Comparison of ENCODE assay signal across 35 cellular contexts in the genomic region with DNA sequence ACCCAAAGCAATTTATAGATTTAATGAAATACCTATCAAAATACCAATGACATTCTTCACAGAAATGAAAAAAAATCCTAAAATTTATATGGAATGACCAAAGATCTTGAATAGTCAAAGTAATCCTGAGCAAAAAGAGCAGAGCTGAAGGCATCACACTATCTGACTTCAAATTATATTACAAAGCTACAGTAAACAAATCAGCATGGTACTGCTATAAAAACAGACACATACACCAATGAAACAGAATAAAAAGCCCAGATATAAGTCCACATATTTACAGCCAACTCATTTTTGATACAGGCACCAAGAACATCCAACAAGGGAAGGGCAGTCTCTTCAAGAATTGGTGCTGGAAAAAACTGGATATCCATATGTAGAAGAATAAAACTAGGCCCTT.
"Had no signal": no experiment of that assay in that cellular context is flagged by ENCODE, and none has a peak within 500 bp of the region (broad histone marks: within the 10 kb centered on the region; RNA-seq: fewer than 3 reads in every experiment).

No MANE protein-coding gene starts in this region.

- H3K9me3 ChIP-seq: MG63 had no signal

- H3K27me3 ChIP-seq: MG63 had no signal

- H3K36me3 ChIP-seq: MG63 had no signal

- DNase-seq: Karpas-422, Kasumi-1, MG63, MM.1S, MV-4-11, NCI-H1048, NCI-H1092, NCI-H1092 treated with DMSO at 0.1 percent for 48 hours, NCI-H1105, NCI-H1105 treated with DMSO at 0.1 percent for 48 hours, NCI-H1417, NCI-H1417 treated with DMSO at 0.1 percent for 48 hours, NCI-H1436, NCI-H1436 treated with DMSO at 0.1 percent for 48 hours, NCI-H146, NCI-H1694, NCI-H1694 treated with DMSO at 0.1 percent for 48 hours, NCI-H187, NCI-H187 treated with DMSO at 0.1 percent for 48 hours, NCI-H1930, NCI-H2029, NCI-H2029 treated with DMSO at 0.1 percent for 48 hours, NCI-H2081, NCI-H2081 treated with DMSO at 0.1 percent for 48 hours, NCI-H2107, NCI-H2171, NCI-H2171 treated with DMSO at 0.1 percent for 48 hours, NCI-H2227 treated with DMSO at 0.1 percent for 48 hours, NCI-H226, NCI-H345, NCI-H446, NCI-H446 treated with DMSO at 0.1 percent for 48 hours, NCI-H510A, NCI-H510A treated with DMSO at 0.1 percent for 48 hours, NCI-H524 had no signal

- H3K4me3 ChIP-seq: MG63 had no signal
